ENCODE assay signal across 16 cellular contexts in the genomic region with DNA sequence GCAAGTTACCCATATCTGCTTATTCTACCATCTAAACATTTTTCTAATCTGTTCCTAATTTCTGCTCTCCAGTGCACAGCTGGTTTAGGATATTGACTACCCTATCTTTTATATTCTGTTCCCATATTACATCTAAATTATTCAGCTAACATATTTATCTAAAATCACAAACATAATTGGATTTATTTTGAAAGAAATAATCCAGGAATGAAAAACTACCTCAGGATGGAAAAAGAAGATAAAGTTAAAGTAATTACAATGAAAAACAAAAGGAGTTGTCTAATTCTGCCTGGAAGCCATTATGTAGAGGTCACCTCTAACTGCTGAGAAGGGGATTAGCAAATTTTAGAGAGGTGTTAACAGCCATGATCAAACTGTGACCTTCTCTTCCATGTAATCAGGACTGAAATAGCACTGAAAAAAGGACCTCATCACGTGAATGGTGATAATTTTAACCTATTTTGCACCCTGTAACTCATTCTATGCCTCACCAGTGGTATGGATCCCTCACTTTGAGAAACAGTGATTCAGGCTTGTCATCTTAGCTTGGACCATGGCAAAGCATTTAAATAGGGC.
A peak's percentile ranks its signal among the peaks of the same experiment; 100 is the strongest.
DNase-seq lines count a peak whose midpoint lies in the region; ATAC-seq and TF ChIP-seq lines count a peak whose summit lies in the region.
"Had no signal": no experiment of that assay in that cellular context is flagged by ENCODE, and none has a peak within 500 bp of the region (broad histone marks: within the 10 kb centered on the region; RNA-seq: fewer than 3 reads in every experiment).

No MANE protein-coding gene starts in this region.

- no peak overlapping the region for H3K4me3 ChIP-seq in cardiac muscle cell
- H3K4me3 ChIP-seq in right cardiac atrium (ENCODE audit: low read length), result no peak overlapping the region
- H3K4me3 ChIP-seq in lower lobe of right lung, result no peak overlapping the region
- H3K4me3 ChIP-seq: BLaER1, HAP-1 had no signal

- TF ChIP-seq CTCF in cardiac muscle cell (IDR thresholded peaks at IDR 0.05; ENCODE audit: low read depth, low read length), result no peak
- no peak for TF ChIP-seq CTCF in lower lobe of right lung (IDR thresholded peaks at IDR 0.05)

- DNase-seq in cardiac muscle cell (ENCODE audit: low read depth in 1 of 2, low spot score in 1 of 2) (peak in 1 of 2 donors; percentile 73), cardiac septum (ENCODE audit: low spot score) (no peak), right cardiac atrium (no peak), lower lobe of right lung (no peak), NCI-H2227 treated with DMSO at 0.1 percent for 48 hours (lab: John Stamatoyannopoulos, UW) (no peak), pons (ENCODE audit: low spot score) (no peak)
- DNase-seq: 8988T; Calu3; CD4-positive, alpha-beta memory T cell; DMS79 treated with DMSO at 0.1 percent for 48 hours; GF-D8; GOT3 had no signal

- WGBS in right cardiac atrium, result 33% methylated on average over 1 of the region's 1 CpG

- H3K27ac ChIP-seq in cardiac muscle cell (peak overlapping the region; percentile 85), right cardiac atrium (ENCODE audit: low read length) (no peak overlapping the region), lower lobe of right lung (no peak overlapping the region)
- H3K27ac ChIP-seq: BLaER1 had no signal

- ATAC-seq in SK-N-SH treated with all-trans-retinoic acid at 6 μM for 48 hours, result peak; percentile 50; the same call in 1 of the 3 replicates
- ATAC-seq in right cardiac atrium, result peak; percentile 24 to 56
- ATAC-seq in lower lobe of right lung, result no peak
- ATAC-seq: HepG2 had no signal

- H3K9me3 ChIP-seq in cardiac muscle cell (ENCODE audit: low read depth) (peaks cover 2% of the 10 kb centered on the region), right cardiac atrium (ENCODE audit: control insufficient read depth, low read length) (no peaks in the 10 kb centered on the region), lower lobe of right lung (no peaks in the 10 kb centered on the region)
- H3K9me3 ChIP-seq: BLaER1, HAP-1 had no signal

- H3K27me3 ChIP-seq in cardiac muscle cell (no peaks in the 10 kb centered on the region), right cardiac atrium (ENCODE audit: control insufficient read depth, insufficient read depth) (no peaks in the 10 kb centered on the region), lower lobe of right lung (ENCODE audit: low read depth) (no peaks in the 10 kb centered on the region)
- H3K27me3 ChIP-seq: BLaER1 had no signal

- H3K36me3 ChIP-seq in cardiac muscle cell (no peaks in the 10 kb centered on the region), lower lobe of right lung (no peaks in the 10 kb centered on the region)
- H3K36me3 ChIP-seq: BLaER1, HAP-1 had no signal

- intact Hi-C loops in cardiac septum (cut with DNase I), result no loop called here
- intact Hi-C loops in right cardiac atrium (cut with DNase I), result no loop called here
- intact Hi-C loops in lower lobe of right lung (cut with DNase I), result no loop called here

- peaks cover 21% of the 10 kb centered on the region for H3K4me1 ChIP-seq in cardiac muscle cell (ENCODE audit: low read depth)
- no peaks in the 10 kb centered on the region for H3K4me1 ChIP-seq in right cardiac atrium (ENCODE audit: control insufficient read depth, insufficient read depth, low read length)
- H3K4me1 ChIP-seq in lower lobe of right lung, result no peaks in the 10 kb centered on the region
- H3K4me1 ChIP-seq: BLaER1, HAP-1 had no signal

TF ChIP-seq in SK-N-SH treated with all-trans-retinoic acid at 6 μM for 48 hours, 23 proteins besides CTCF, POLR2A, EP300 and RAD21:
- TF ChIP-seq PATZ1 (CRISPR knock-in tag; IDR thresholded peaks at IDR 0.05; ENCODE audit: borderline replicate concordance) (no peak), TCF4 (CRISPR knock-in tag; IDR thresholded peaks at IDR 0.05; ENCODE audit: borderline replicate concordance) (peak; percentile 68; the same call in 1 of the 2 replicates)

Comparison
In these comparisons a context has a peak if more than half of its experiments do, and no peak if none do; other contexts are left out.
1. ATAC-seq: peak in SK-N-SH treated with all-trans-retinoic acid at 6 μM for 48 hours (single experiment) and right cardiac atrium (2 of 2); none in lower lobe of right lung (0 of 2).